Comparison of ENCODE assay signal across 8 cellular contexts in the genomic region with DNA sequence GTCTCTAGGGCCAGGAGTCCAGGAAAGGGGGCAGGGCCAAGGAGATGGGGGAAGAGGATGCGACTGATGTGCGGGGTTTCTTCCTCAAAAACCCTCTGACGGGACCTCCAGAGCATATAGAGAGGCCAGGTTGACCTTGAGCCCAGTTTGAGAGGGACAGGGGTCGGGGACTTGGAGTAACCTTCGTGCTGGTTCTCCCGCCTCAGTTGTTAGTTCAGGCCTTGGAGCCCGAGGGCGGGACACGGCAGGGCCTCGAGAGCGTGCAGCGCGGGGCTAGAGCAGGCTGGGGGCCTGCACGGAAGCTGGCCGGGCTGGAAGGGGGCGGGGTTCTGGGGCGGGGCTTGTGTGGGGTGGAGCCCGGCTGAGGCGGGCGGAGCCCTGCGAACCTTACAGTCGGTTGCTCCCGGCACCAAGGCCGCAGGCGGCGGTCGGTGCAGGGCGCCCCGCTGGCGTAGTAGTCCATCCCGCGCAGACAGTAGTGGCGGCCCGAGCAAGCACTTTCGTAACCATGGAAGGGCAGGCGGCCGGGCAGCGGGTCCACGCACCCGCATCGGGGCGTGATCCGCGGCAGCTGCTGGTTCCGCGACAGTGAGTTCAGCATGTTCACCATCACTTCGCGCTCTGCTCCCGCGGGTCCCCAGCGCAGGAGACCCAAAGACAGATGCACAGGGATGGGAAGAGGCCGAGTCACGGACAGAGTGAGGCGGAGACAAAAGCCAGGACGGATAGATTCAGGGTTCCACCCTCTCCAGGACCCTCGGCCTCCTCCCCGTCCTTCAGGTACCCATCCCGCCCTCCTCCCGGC. TPM values are rescaled to one million over a fixed set of nuclear protein-coding genes. Genes with fewer than 3 reads are reported as not detected.
DNase-seq lines count a peak whose midpoint lies in the region; ATAC-seq and TF ChIP-seq lines count a peak whose summit lies in the region.

No MANE protein-coding gene starts in this region.

- DNase-seq in NCI-H1417 (lab: John Stamatoyannopoulos, UW) (peak; percentile 48 to 80 (median 77)), NCI-H1417 treated with DMSO at 0.1 percent for 48 hours (lab: John Stamatoyannopoulos, UW) (no peak), Kasumi-1 (lab: John Stamatoyannopoulos, UW) (peak; percentile 50 to 56), glutamatergic neuron (peak; percentile 82), occipital lobe (lab: John Stamatoyannopoulos, UW) (peak; percentile 67)
- peak; percentile 74 to 77 for DNase-seq in activated naive CD4-positive, alpha-beta T cell treated with anti-CD3 and anti-CD28 coated beads, Interleukin-2, amount 50 U/mL, for 72 hours (ENCODE audit: low spot score in 2 of 2)

- no peak for TF ChIP-seq CTCF in glutamatergic neuron (IDR thresholded peaks at IDR 0.05; ENCODE audit: partially characterized antibody, unreplicated experiment)

- peak overlapping the region; percentile 61 for H3K27ac ChIP-seq in temporal lobe (ENCODE audit: low read depth, low read length)

- H3K27me3 Mint-ChIP-seq in glutamatergic neuron (ENCODE audit: unreplicated experiment): peaks cover 20% of the 10 kb centered on the region

- no peaks in the 10 kb centered on the region for H3K36me3 Mint-ChIP-seq in activated naive CD4-positive, alpha-beta T cell treated with anti-CD3 and anti-CD28 coated beads, Interleukin-2, amount 50 U/mL, for 72 hours
- H3K36me3 Mint-ChIP-seq in glutamatergic neuron (ENCODE audit: unreplicated experiment): no peaks in the 10 kb centered on the region

- peak overlapping the region; percentile 34 to 46 for H3K27ac Mint-ChIP-seq in activated naive CD4-positive, alpha-beta T cell treated with anti-CD3 and anti-CD28 coated beads, Interleukin-2, amount 50 U/mL, for 72 hours
- H3K27ac Mint-ChIP-seq in glutamatergic neuron (ENCODE audit: unreplicated experiment): peak overlapping the region; percentile 83

- H3K4me3 Mint-ChIP-seq in glutamatergic neuron (ENCODE audit: unreplicated experiment): peak overlapping the region; percentile 88

- peak; percentile 66 for ATAC-seq in SK-N-SH treated with all-trans-retinoic acid at 6 μM for 48 hours
- ATAC-seq in activated naive CD4-positive, alpha-beta T cell treated with anti-CD3 and anti-CD28 coated beads, Interleukin-2, amount 50 U/mL, for 72 hours: peak; percentile 52 to 62

- peaks cover 19% of the 10 kb centered on the region for H3K4me1 Mint-ChIP-seq in glutamatergic neuron (ENCODE audit: low read depth, unreplicated experiment)

- no peaks in the 10 kb centered on the region for H3K9me3 Mint-ChIP-seq in activated naive CD4-positive, alpha-beta T cell treated with anti-CD3 and anti-CD28 coated beads, Interleukin-2, amount 50 U/mL, for 72 hours
- H3K9me3 Mint-ChIP-seq in glutamatergic neuron (ENCODE audit: unreplicated experiment): peaks cover 15% of the 10 kb centered on the region

TF ChIP-seq in SK-N-SH treated with all-trans-retinoic acid at 6 μM for 48 hours, 23 proteins besides CTCF, POLR2A, EP300 and RAD21:
- TF ChIP-seq RARB (CRISPR knock-in tag; IDR thresholded peaks at IDR 0.05) (no peak), POU6F1 (CRISPR knock-in tag; IDR thresholded peaks at IDR 0.05; ENCODE audit: borderline replicate concordance, low read depth) (no peak)
TF ChIP-seq in SK-N-SH treated with all-trans-retinoic acid at 6 μM for 48 hours: peak in this region for 0.

RNA-seq across cellular contexts. Expression of gene MYORG, which starts 4.0 kb away (rescaled TPM):
- total RNA-seq in activated naive CD4-positive, alpha-beta T cell treated with anti-CD3 and anti-CD28 coated beads, Interleukin-2, amount 50 U/mL, for 72 hours: 1 to 10 TPM; 2.2 to 4.6 TPM
- total RNA-seq in glutamatergic neuron (ENCODE audit: unreplicated experiment) (4.6 TPM), occipital lobe (4.7 TPM), temporal lobe (9.8 TPM)

RNA-seq across cellular contexts. Expression of gene NUDT2, which starts 51.3 kb away (rescaled TPM):
- 10 to 100 TPM; 42.7 to 42.9 TPM for total RNA-seq in activated naive CD4-positive, alpha-beta T cell treated with anti-CD3 and anti-CD28 coated beads, Interleukin-2, amount 50 U/mL, for 72 hours
- 7.2 TPM for total RNA-seq in glutamatergic neuron (ENCODE audit: unreplicated experiment)
- total RNA-seq in occipital lobe: 17.3 TPM
- total RNA-seq in temporal lobe: 12.5 TPM

RNA-seq across cellular contexts. Expression of gene KIF24, which starts 51.6 kb away (rescaled TPM):
- 1 to 10 TPM; 6.1 to 7.3 TPM for total RNA-seq in activated naive CD4-positive, alpha-beta T cell treated with anti-CD3 and anti-CD28 coated beads, Interleukin-2, amount 50 U/mL, for 72 hours
- 0.78 TPM for total RNA-seq in glutamatergic neuron (ENCODE audit: unreplicated experiment)
- 0.78 TPM for total RNA-seq in occipital lobe
- total RNA-seq in temporal lobe: 1.2 TPM
